Comparison of ENCODE assay signal across 12 cellular contexts in the genomic region with DNA sequence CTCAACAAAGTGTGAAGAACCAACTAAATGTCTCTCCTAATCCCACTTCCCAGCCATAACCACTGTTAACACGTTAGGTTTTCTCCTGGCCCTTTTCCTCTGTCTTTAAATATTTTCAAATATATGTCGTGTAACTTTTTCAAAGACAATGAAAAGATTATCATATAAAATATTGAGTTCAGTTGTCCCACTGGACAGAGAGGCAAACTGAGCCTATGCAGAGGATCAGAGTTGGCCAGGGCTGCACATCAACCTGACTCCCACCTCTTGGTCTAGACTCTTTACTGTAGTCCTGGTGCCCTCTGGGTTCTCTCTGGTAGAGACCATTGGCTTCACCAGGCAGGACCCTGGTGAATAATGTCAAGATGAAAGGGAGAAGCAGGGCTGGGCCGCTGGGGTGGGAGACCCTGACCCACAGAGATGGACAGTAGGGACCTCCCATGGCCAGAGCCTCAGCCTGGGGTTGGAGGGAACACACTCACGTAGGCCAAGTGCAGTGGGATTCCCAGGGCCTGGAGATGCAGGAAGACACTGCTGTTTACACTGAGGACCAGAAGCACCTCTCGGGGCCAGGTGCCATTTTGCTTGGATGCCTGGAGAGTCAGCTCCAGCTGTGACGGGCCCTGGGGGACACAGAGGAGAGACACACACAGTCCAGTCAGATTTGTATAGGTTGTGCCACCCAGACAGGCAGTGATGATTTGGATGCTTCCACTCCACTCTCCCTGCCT. TPM values are rescaled to one million over a fixed set of nuclear protein-coding genes. Genes with fewer than 3 reads are reported as not detected.
A peak's percentile ranks its signal among the peaks of the same experiment; 100 is the strongest.
DNase-seq lines count a peak whose midpoint lies in the region; ATAC-seq and TF ChIP-seq lines count a peak whose summit lies in the region.
"Had no signal": no experiment of that assay in that cellular context is flagged by ENCODE, and none has a peak within 500 bp of the region (broad histone marks: within the 10 kb centered on the region; RNA-seq: fewer than 3 reads in every experiment).

No MANE protein-coding gene starts in this region.

- H3K79me2 ChIP-seq in hepatocyte (no peaks in the 10 kb centered on the region), trophoblast cell (ENCODE audit: control insufficient read depth, insufficient read depth, low read length, poor library complexity) (no peaks in the 10 kb centered on the region)

- H3K27me3 Mint-ChIP-seq in stimulated activated naive CD8-positive, alpha-beta T cell treated with anti-CD3 and anti-CD28 coated beads, Interleukin-15, amount 100 ng/mL, for 72 hours = no peaks in the 10 kb centered on the region
- H3K27me3 Mint-ChIP-seq: IgD-negative memory B cell had no signal

- H3K27ac ChIP-seq in hepatocyte (peak overlapping the region; percentile 43), trophoblast cell (ENCODE audit: low read depth, low read length) (no peak overlapping the region), vagina (peak overlapping the region; percentile 81)

- H4K12ac ChIP-seq in trophoblast cell (ENCODE audit: low read depth, low read length) = no peak overlapping the region

- peaks cover 9% of the 10 kb centered on the region for H3K79me1 ChIP-seq in trophoblast cell (ENCODE audit: low read length)

- H3K9ac ChIP-seq in trophoblast cell (ENCODE audit: low read length) = no peak overlapping the region

- H3K36me3 ChIP-seq in hepatocyte (replicated peaks; ENCODE audit: insufficient read depth, low read depth) (no peaks in the 10 kb centered on the region), trophoblast cell (ENCODE audit: control insufficient read depth in 1 of 2, insufficient read depth in 2 of 2, low read length in 2 of 2) (peaks cover 27 to 28% of the 10 kb centered on the region in 2 experiments), vagina (peaks cover 0 to 7% of the 10 kb centered on the region in 2 donors)

- no peaks in the 10 kb centered on the region for H3K9me2 ChIP-seq in hepatocyte (replicated peaks; ENCODE audit: insufficient read depth)

- no peak for TF ChIP-seq POLR2A in vagina (IDR thresholded peaks at IDR 0.05)

- H2BK12ac ChIP-seq in trophoblast cell (ENCODE audit: low read length) = peak overlapping the region; percentile 16

- DNase-seq in stimulated activated naive CD8-positive, alpha-beta T cell treated with anti-CD3 and anti-CD28 coated beads, Interleukin-15, amount 100 ng/mL, for 72 hours = no peak
- DNase-seq in stimulated activated naive CD8-positive, alpha-beta T cell treated with anti-CD3 and anti-CD28 coated beads, Interleukin-15, Interleukin-2, amounts not matched to agents 100 U/mL and 50 U/mL, for 24 hours = no peak
- no peak for DNase-seq in hepatocyte (ENCODE audit: low spot score)
- DNase-seq in trophoblast cell = no peak
- no peak for DNase-seq in vagina (ENCODE audit: extremely low spot score in 2 of 2)
- no peak for DNase-seq in anterior cingulate cortex (lab: John Stamatoyannopoulos, UW)
- no peak for DNase-seq in DMS53 (lab: John Stamatoyannopoulos, UW)
- DNase-seq: activated T-cell treated with anti-CD3 and anti-CD28 coated beads, Interleukin-2, amount 50 U/mL, for 1 hour; body of pancreas; stimulated activated CD4-positive, alpha-beta T cell treated with anti-CD3 and anti-CD28 coated beads, Interleukin-12 subunit alpha, Interleukin-12 subunit beta, amount 100 ng/mL, for 4 hours had no signal

- H3K27me3 ChIP-seq in hepatocyte (no peaks in the 10 kb centered on the region), trophoblast cell (ENCODE audit: insufficient read depth, low read length) (no peaks in the 10 kb centered on the region), vagina (no peaks in the 10 kb centered on the region)
- H3K27me3 ChIP-seq: body of pancreas had no signal

- H3K4me1 ChIP-seq in hepatocyte (ENCODE audit: insufficient read depth) (peaks cover 9% of the 10 kb centered on the region), trophoblast cell (ENCODE audit: control insufficient read depth in 1 of 2, insufficient read depth in 2 of 2, low read length in 2 of 2) (peaks cover 10 to 12% of the 10 kb centered on the region in 2 experiments), vagina (peaks cover 68% of the 10 kb centered on the region)

- no peak overlapping the region for H2BK5ac ChIP-seq in trophoblast cell (ENCODE audit: low read depth, low read length, poor library complexity)

- H2BK120ac ChIP-seq in trophoblast cell (ENCODE audit: insufficient read depth, low read length, poor library complexity) = no peak overlapping the region

- H3K18ac ChIP-seq in trophoblast cell (ENCODE audit: low read length) = no peak overlapping the region

- intact Hi-C loops in vagina (cut with DNase I) = no loop called here

- no peak for ATAC-seq in stimulated activated naive CD8-positive, alpha-beta T cell treated with anti-CD3 and anti-CD28 coated beads, Interleukin-15, amount 100 ng/mL, for 72 hours
- ATAC-seq in stimulated activated naive CD8-positive, alpha-beta T cell treated with anti-CD3 and anti-CD28 coated beads, Interleukin-15, Interleukin-2, amounts not matched to agents 100 U/mL and 50 U/mL, for 24 hours = no peak
- no peak for ATAC-seq in HG03521 (IDR thresholded peaks at IDR 0.05; ENCODE audit: unreplicated experiment)

- H2AK5ac ChIP-seq in trophoblast cell (ENCODE audit: low read length) = peak overlapping the region; percentile 75

- TF ChIP-seq CTCF in hepatocyte (IDR thresholded peaks at IDR 0.05; ENCODE audit: poor library complexity) (no peak), vagina (IDR thresholded peaks at IDR 0.05) (no peak)

- no peak overlapping the region for H4K8ac ChIP-seq in trophoblast cell (ENCODE audit: low read depth, low read length)

- no peak overlapping the region for H3K4ac ChIP-seq in trophoblast cell (ENCODE audit: low read depth, low read length)

- H3K4me3 ChIP-seq in hepatocyte = no peak overlapping the region
- no peak overlapping the region for H3K4me3 ChIP-seq in trophoblast cell (ENCODE audit: low read depth, low read length)
- H3K4me3 ChIP-seq in vagina = no peak overlapping the region
- H3K4me3 ChIP-seq: body of pancreas had no signal

- peak overlapping the region; percentile 26 for H4K91ac ChIP-seq in trophoblast cell (ENCODE audit: low read depth, low read length)

- H3K23ac ChIP-seq in trophoblast cell (ENCODE audit: low read length) = no peak overlapping the region

- no peak overlapping the region for H3K4me3 Mint-ChIP-seq in stimulated activated naive CD8-positive, alpha-beta T cell treated with anti-CD3 and anti-CD28 coated beads, Interleukin-15, amount 100 ng/mL, for 72 hours
- H3K4me3 Mint-ChIP-seq: IgD-negative memory B cell had no signal

- WGBS in hepatocyte (ENCODE audit: low lambda C conversion rate, missing lambda C conversion rate) = 89% methylated on average over 6 of the region's 6 CpGs
- WGBS in trophoblast cell (ENCODE audit: extremely low coverage, insufficient coverage, insufficient read length) = no CpG with 5 or more reads among the region's 6 CpGs

- no peak overlapping the region for H3K4me2 ChIP-seq in hepatocyte
- H3K4me2 ChIP-seq in trophoblast cell (ENCODE audit: low read length) = no peak overlapping the region

- H3K9me3 ChIP-seq in hepatocyte (ENCODE audit: low read depth) (no peaks in the 10 kb centered on the region), trophoblast cell (ENCODE audit: insufficient read depth, low read depth, low read length) (peaks cover 2% of the 10 kb centered on the region), vagina (no peaks in the 10 kb centered on the region)
- H3K9me3 ChIP-seq: body of pancreas had no signal

- H3K9me3 Mint-ChIP-seq in stimulated activated naive CD8-positive, alpha-beta T cell treated with anti-CD3 and anti-CD28 coated beads, Interleukin-15, amount 100 ng/mL, for 72 hours = no peaks in the 10 kb centered on the region
- H3K9me3 Mint-ChIP-seq: IgD-negative memory B cell had no signal

- H3K27ac Mint-ChIP-seq in stimulated activated naive CD8-positive, alpha-beta T cell treated with anti-CD3 and anti-CD28 coated beads, Interleukin-15, amount 100 ng/mL, for 72 hours = peak overlapping the region; percentile 27 to 75
- H3K27ac Mint-ChIP-seq: IgD-negative memory B cell had no signal

- no peak overlapping the region for H3K14ac ChIP-seq in trophoblast cell (ENCODE audit: low read length)

- H2AFZ ChIP-seq in hepatocyte = no peak overlapping the region
- no peak overlapping the region for H2AFZ ChIP-seq in trophoblast cell (ENCODE audit: insufficient read depth, low read length, poor library complexity)

- H3K4me1 Mint-ChIP-seq in stimulated activated naive CD8-positive, alpha-beta T cell treated with anti-CD3 and anti-CD28 coated beads, Interleukin-15, amount 100 ng/mL, for 72 hours = peaks cover 19% of the 10 kb centered on the region

- H4K20me1 ChIP-seq in hepatocyte (ENCODE audit: insufficient read depth, poor library complexity, severe bottlenecking) = no peaks in the 10 kb centered on the region

RNA-seq across cellular contexts. Expression of a gene that starts 25.1 kb away (rescaled TPM):
- 3.2 and 6.8 TPM in 2 replicates for total RNA-seq in hepatocyte
- polyA plus RNA-seq in hepatocyte = 19.4 and 21.2 TPM in 2 replicates
- polyA plus RNA-seq in trophoblast cell (2013) = 68.9 and 73.1 TPM in 2 replicates
- 130 TPM for total RNA-seq in vagina

RNA-seq across cellular contexts. Expression of a gene that starts 26.7 kb away (rescaled TPM):
- total RNA-seq in hepatocyte = 27.4 and 30.9 TPM in 2 replicates
- 48.5 and 52.2 TPM in 2 replicates for polyA plus RNA-seq in hepatocyte
- 21.9 and 22.3 TPM in 2 replicates for polyA plus RNA-seq in trophoblast cell (2013)
- total RNA-seq in vagina = 99.7 TPM

RNA-seq across cellular contexts. Expression of a gene that starts 43.5 kb away (rescaled TPM):
- total RNA-seq in hepatocyte (53.5 and 84.6 TPM in 2 replicates), vagina (66.3 TPM)
- polyA plus RNA-seq in hepatocyte = 91.4 and 92.3 TPM in 2 replicates
- 36.0 and 38.6 TPM in 2 replicates for polyA plus RNA-seq in trophoblast cell (2013)

RNA-seq across cellular contexts. Expression of a gene that starts 48.1 kb away (rescaled TPM):
- 28.3 and 39.8 TPM in 2 replicates for total RNA-seq in hepatocyte
- polyA plus RNA-seq in hepatocyte = 85.9 and 91.3 TPM in 2 replicates
- polyA plus RNA-seq in trophoblast cell (2013) = 33.2 and 34.2 TPM in 2 replicates
- 33.4 TPM for total RNA-seq in vagina

RNA-seq across cellular contexts. Expression of a gene that starts 50.9 kb away (rescaled TPM):
- total RNA-seq in hepatocyte (0.23 and 0.96 TPM in 2 replicates), vagina (19.6 TPM)
- 0.89 and 2.2 TPM in 2 replicates for polyA plus RNA-seq in hepatocyte
- polyA plus RNA-seq in trophoblast cell (2013) = 0.40 and 0.65 TPM in 2 replicates

Comparison
In these comparisons a context has a peak if more than half of its experiments do, and no peak if none do; other contexts are left out.
1. RNA of a gene that starts 25.1 kb away (total RNA-seq): 130 TPM in vagina (single experiment); 3.2 to 6.8 TPM in hepatocyte; every median in the first group is over 10 times any median in the second.